15 cellular contexts compared by ENCODE assay signal in genomic region chr9:133591116-133591910, GRCh38.
DNase-seq lines count a peak whose midpoint lies in the region; ATAC-seq lines count a peak whose summit lies in the region.
"Had no signal": no experiment of that assay in that cellular context is flagged by ENCODE, and none has a peak within 500 bp of the region (broad histone marks: within the 10 kb centered on the region; RNA-seq: fewer than 3 reads in every experiment).

No MANE protein-coding gene starts in this region.

- ATAC-seq in HG03521 (IDR thresholded peaks at IDR 0.05; ENCODE audit: unreplicated experiment): no peak
- ATAC-seq: K562, Right ventricle myocardium inferior, SK-N-SH treated with all-trans-retinoic acid at 6 μM for 48 hours had no signal

- DNase-seq in DMS79 (lab: John Stamatoyannopoulos, UW) (peak; percentile 8), DMS79 treated with DMSO at 0.1 percent for 48 hours (lab: John Stamatoyannopoulos, UW) (no peak), COR-L47 (lab: John Stamatoyannopoulos, UW) (peak; percentile 94), NCI-H2081 treated with DMSO at 0.1 percent for 48 hours (lab: John Stamatoyannopoulos, UW) (peak; percentile 49), SHP77 treated with DMSO at 0.1 percent for 48 hours (lab: John Stamatoyannopoulos, UW) (peak; percentile 48), DMS 273 treated with DMSO at 0.1 percent for 48 hours (lab: John Stamatoyannopoulos, UW) (no peak), activated T-cell treated with anti-CD3 and anti-CD28 coated beads for 4 hours (no peak)
- DNase-seq: 8988T, C1 segment of cervical spinal cord, NCI-H1048, NCI-H524 treated with DMSO at 0.1 percent for 48 hours had no signal

Comparison
In these comparisons a context has a peak if more than half of its experiments do, and no peak if none do; other contexts are left out.
1. DNase-seq: peak in DMS79 (single experiment), COR-L47 (single experiment), NCI-H2081 treated with DMSO at 0.1 percent for 48 hours (single experiment) and SHP77 treated with DMSO at 0.1 percent for 48 hours (single experiment); none in DMS79 treated with DMSO at 0.1 percent for 48 hours (single experiment), DMS 273 treated with DMSO at 0.1 percent for 48 hours (single experiment) and activated T-cell treated with anti-CD3 and anti-CD28 coated beads for 4 hours (single experiment).